12 cellular contexts compared by ENCODE assay signal in the genomic region with DNA sequence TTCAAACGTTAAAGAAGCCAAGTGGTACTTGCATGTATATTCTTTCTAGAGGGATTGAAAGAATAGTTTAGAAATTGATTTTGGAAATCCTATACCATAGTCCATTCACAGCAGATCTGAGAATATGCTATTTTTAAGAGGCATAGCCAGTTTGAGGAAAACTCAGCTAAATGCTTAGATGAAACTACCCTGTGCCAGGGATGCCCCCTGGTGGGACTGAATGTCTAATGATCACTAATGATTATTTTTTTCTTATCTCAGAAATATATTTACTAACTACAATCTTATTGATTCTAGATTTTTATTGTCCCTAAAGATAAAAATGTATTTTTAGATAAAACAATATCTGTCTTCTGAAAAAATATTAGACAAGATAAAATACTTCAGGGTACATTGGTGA.
A peak's percentile ranks its signal among the peaks of the same experiment; 100 is the strongest.
DNase-seq lines count a peak whose midpoint lies in the region; ATAC-seq, FAIRE-seq and TF ChIP-seq lines count a peak whose summit lies in the region.
"Had no signal": no experiment of that assay in that cellular context is flagged by ENCODE, and none has a peak within 500 bp of the region (broad histone marks: within the 10 kb centered on the region; RNA-seq: fewer than 3 reads in every experiment).

No MANE protein-coding gene starts in this region.

- H3K27me3 ChIP-seq in RWPE2 (ENCODE audit: insufficient read depth, poor library complexity, severe bottlenecking) = no peaks in the 10 kb centered on the region
- H3K27me3 ChIP-seq: BLaER1 treated with 17β-estradiol and CSF1 and Interleukin-3, amounts not matched to agents 10 nM and 100 nM had no signal

- no peaks in the 10 kb centered on the region for H3K4me1 ChIP-seq in RWPE2 (ENCODE audit: insufficient read depth, poor library complexity, severe bottlenecking)
- H3K4me1 ChIP-seq: BLaER1 treated with 17β-estradiol and CSF1 and Interleukin-3, amounts not matched to agents 10 nM and 100 nM had no signal

- ATAC-seq in RWPE2 (ENCODE audit: low read depth) (no peak), natural killer cell (no peak)

- H3K9me3 ChIP-seq in RWPE2 (ENCODE audit: severe bottlenecking) = no peaks in the 10 kb centered on the region
- H3K9me3 ChIP-seq: BLaER1 treated with 17β-estradiol and CSF1 and Interleukin-3, amounts not matched to agents 10 nM and 100 nM had no signal

- H3K4me3 ChIP-seq in RWPE2 (ENCODE audit: severe bottlenecking) = no peak overlapping the region
- H3K4me3 ChIP-seq: BLaER1 treated with 17β-estradiol and CSF1 and Interleukin-3, amounts not matched to agents 10 nM and 100 nM had no signal

- peak; percentile 41 for TF ChIP-seq CTCF in RWPE2 (IDR thresholded peaks at IDR 0.05; ENCODE audit: poor library complexity, severe bottlenecking)
- no peak for TF ChIP-seq CTCF in natural killer cell (IDR thresholded peaks at IDR 0.05)

- no peaks in the 10 kb centered on the region for H3K9me3 Mint-ChIP-seq in natural killer cell
- H3K9me3 Mint-ChIP-seq: activated naive CD4-positive, alpha-beta T cell treated with anti-CD3 and anti-CD28 coated beads, Interleukin-2, amount 50 U/mL, for 24 hours had no signal

- H3K27me3 Mint-ChIP-seq in natural killer cell (ENCODE audit: low read depth in 2 of 2) = no peaks in the 10 kb centered on the region
- H3K27me3 Mint-ChIP-seq: activated naive CD4-positive, alpha-beta T cell treated with anti-CD3 and anti-CD28 coated beads, Interleukin-2, amount 50 U/mL, for 24 hours had no signal

- no peaks in the 10 kb centered on the region for H3K36me3 Mint-ChIP-seq in natural killer cell
- H3K36me3 Mint-ChIP-seq: activated naive CD4-positive, alpha-beta T cell treated with anti-CD3 and anti-CD28 coated beads, Interleukin-2, amount 50 U/mL, for 24 hours had no signal

- intact Hi-C loops in head of caudate nucleus (cut with DNase I) (no loop called here), natural killer cell (cut with micrococcal nuclease) (no loop called here)

- no peaks in the 10 kb centered on the region for H3K36me3 ChIP-seq in RWPE2 (ENCODE audit: low read depth)
- H3K36me3 ChIP-seq: BLaER1 treated with 17β-estradiol and CSF1 and Interleukin-3, amounts not matched to agents 10 nM and 100 nM had no signal

- DNase-seq in stimulated activated CD4-positive, alpha-beta T cell treated with anti-CD3 and anti-CD28 coated beads, Interleukin-15, amount 100 ng/mL, for 24 hours = peak; percentile 1
- no peak for DNase-seq in stimulated activated CD4-positive, alpha-beta T cell treated with anti-CD3 and anti-CD28 coated beads, Interleukin-4, amount 100 ng/mL, for 4 hours
- DNase-seq in RWPE2 (ENCODE audit: low spot score) = no peak
- peak; percentile 28 to 89 (median 68) for DNase-seq in head of caudate nucleus
- peak; percentile 6 for DNase-seq in urothelium cell line (ENCODE audit: low spot score)
- no peak for DNase-seq in natural killer cell
- DNase-seq in NCI-H526 treated with DMSO at 0.1 percent for 48 hours (lab: John Stamatoyannopoulos, UW) = no peak
- no peak for DNase-seq in activated naive CD4-positive, alpha-beta T cell treated with anti-CD3 and anti-CD28 coated beads, Interleukin-2, amount 50 U/mL, for 16 hours
- DNase-seq: activated CD4-positive, CD25-positive, alpha-beta regulatory T cell treated with anti-CD3 and anti-CD28 coated beads, Interleukin-2, amount 50 U/mL, for 72 hours had no signal

- no peak for FAIRE-seq in urothelium cell line (lab: Jason Lieb, UNC)
- FAIRE-seq: GM18507 had no signal

- no peaks in the 10 kb centered on the region for H3K4me1 Mint-ChIP-seq in natural killer cell
- H3K4me1 Mint-ChIP-seq: activated naive CD4-positive, alpha-beta T cell treated with anti-CD3 and anti-CD28 coated beads, Interleukin-2, amount 50 U/mL, for 24 hours had no signal

- H3K27ac Mint-ChIP-seq in natural killer cell = no peak overlapping the region
- H3K27ac Mint-ChIP-seq: activated naive CD4-positive, alpha-beta T cell treated with anti-CD3 and anti-CD28 coated beads, Interleukin-2, amount 50 U/mL, for 24 hours had no signal

- no peak overlapping the region for H3K4me3 Mint-ChIP-seq in natural killer cell
- H3K4me3 Mint-ChIP-seq: activated naive CD4-positive, alpha-beta T cell treated with anti-CD3 and anti-CD28 coated beads, Interleukin-2, amount 50 U/mL, for 24 hours had no signal

- H3K27ac ChIP-seq in RWPE2 (ENCODE audit: poor library complexity, severe bottlenecking) = no peak overlapping the region
- H3K27ac ChIP-seq: BLaER1 treated with 17β-estradiol and CSF1 and Interleukin-3, amounts not matched to agents 10 nM and 100 nM had no signal

Comparison
In these comparisons a context has a peak if more than half of its experiments do, and no peak if none do; other contexts are left out.
1. DNase-seq: peak in stimulated activated CD4-positive, alpha-beta T cell treated with anti-CD3 and anti-CD28 coated beads, Interleukin-15, amount 100 ng/mL, for 24 hours (single experiment), head of caudate nucleus (42 of 42) and urothelium cell line (single experiment); none in stimulated activated CD4-positive, alpha-beta T cell treated with anti-CD3 and anti-CD28 coated beads, Interleukin-4, amount 100 ng/mL, for 4 hours (0 of 2), RWPE2 (single experiment), natural killer cell (single experiment), NCI-H526 treated with DMSO at 0.1 percent for 48 hours (single experiment) and activated naive CD4-positive, alpha-beta T cell treated with anti-CD3 and anti-CD28 coated beads, Interleukin-2, amount 50 U/mL, for 16 hours (single experiment).